In the genomic region with DNA sequence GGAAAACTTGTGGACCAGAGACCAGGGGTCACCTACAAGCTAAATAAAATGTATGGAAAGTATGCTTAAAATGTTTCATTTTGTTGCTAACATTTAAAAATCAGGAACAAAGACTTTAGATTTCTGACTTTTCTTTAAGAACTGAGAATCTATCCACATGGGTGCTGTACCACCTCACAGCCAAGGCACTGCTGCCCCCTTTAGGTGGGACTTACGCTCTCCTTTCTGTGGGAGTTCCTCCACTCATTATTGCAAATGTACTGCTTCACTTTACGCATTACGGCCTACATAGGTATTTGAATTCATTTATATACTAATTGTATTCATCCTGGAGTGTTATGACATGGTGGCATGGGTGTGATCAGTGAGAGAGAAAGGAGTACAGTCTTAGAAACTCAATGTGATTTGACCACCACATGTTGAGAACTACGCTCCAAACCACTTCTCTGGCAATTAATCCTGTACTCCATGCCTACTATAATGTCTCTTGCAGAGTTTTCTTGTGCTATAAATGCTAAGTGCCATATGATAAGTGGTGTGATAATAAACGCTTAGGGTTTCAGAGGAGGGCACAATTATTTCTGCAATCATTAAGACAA, we compare ENCODE assay signal across 8 cellular contexts. TPM values are rescaled to one million over a fixed set of nuclear protein-coding genes. Genes with fewer than 3 reads are reported as not detected.
DNase-seq lines count a peak whose midpoint lies in the region; ATAC-seq lines count a peak whose summit lies in the region.

No MANE protein-coding gene starts in this region.

- no peaks in the 10 kb centered on the region for H3K4me1 ChIP-seq in NT2/D1 (ENCODE audit: insufficient read depth, insufficient read length)

- DNase-seq in NCI-H2107 treated with DMSO at 0.1 percent for 48 hours (lab: John Stamatoyannopoulos, UW; ENCODE audit: unreplicated experiment), result peak; percentile 7
- no peak for DNase-seq in NCI-H2107 (lab: John Stamatoyannopoulos, UW)
- peak; percentile 20 for DNase-seq in NT2/D1 (ENCODE audit: low read depth, low spot score)
- peak; percentile 3 for DNase-seq in activated T-helper 9 cell treated with anti-CD3 and anti-CD28 coated beads, Interleukin-2, amount 50 U/mL, for 16 hours (ENCODE audit: low read depth)
- peak; percentile 12 to 42 for DNase-seq in hippocampal formation (lab: John Stamatoyannopoulos, UW)
- peak; percentile 29 for DNase-seq in stimulated activated CD4-positive, alpha-beta T cell treated with anti-CD3 and anti-CD28 coated beads, Interleukin-2, amount 100 ng/mL, for 4 hours (ENCODE audit: low read depth)

- no peak overlapping the region for H3K4me3 ChIP-seq in NT2/D1 (ENCODE audit: insufficient read length, low read depth)

- H3K27me3 ChIP-seq in NT2/D1 (ENCODE audit: insufficient read depth, insufficient read length), result no peaks in the 10 kb centered on the region

- H3K36me3 ChIP-seq in NT2/D1 (ENCODE audit: insufficient read depth, insufficient read length, low read length), result no peaks in the 10 kb centered on the region

- H3K9me3 ChIP-seq in NT2/D1 (ENCODE audit: insufficient read depth, low read length), result no peaks in the 10 kb centered on the region

- peak; percentile 70 for ATAC-seq in HG02588 (IDR thresholded peaks at IDR 0.05; ENCODE audit: unreplicated experiment)
- ATAC-seq in esophagus mucosa, result no peak

- H3K9ac ChIP-seq in NT2/D1 (ENCODE audit: insufficient read length, low read depth), result no peak overlapping the region

RNA-seq across cellular contexts. Expression of gene CETN3, which starts 24.7 kb away (rescaled TPM):
- 19.2 TPM for total RNA-seq in esophagus mucosa

RNA-seq across cellular contexts. Expression of gene MBLAC2, which starts 40.4 kb away (rescaled TPM):
- total RNA-seq in esophagus mucosa, result 4.0 TPM

RNA-seq across cellular contexts. Expression of gene POLR3G, which starts 40.4 kb away (rescaled TPM):
- total RNA-seq in esophagus mucosa, result 7.7 TPM
